ENCODE assay signal across 1 cellular context in genomic region chr14:102594514-102595175, GRCh38.
TF ChIP-seq lines count a peak whose summit lies in the region.

No MANE protein-coding gene starts in this region.

TF ChIP-seq in HepG2, 621 proteins besides CTCF, POLR2A, EP300 and RAD21 (continued from another document):
- TF ChIP-seq TERF1 (CRISPR knock-in tag; IDR thresholded peaks at IDR 0.05) (no peak), ELF1 (CRISPR knock-in tag; IDR thresholded peaks at IDR 0.05) (0 out of 2 replicates have a peak, but pooled peaks have one; percentile 18), RXRB (CRISPR knock-in tag; IDR thresholded peaks at IDR 0.05; ENCODE audit: borderline replicate concordance) (peak; percentile 75; the same call in 1 of the 2 replicates), SP140L (CRISPR knock-in tag; IDR thresholded peaks at IDR 0.05; ENCODE audit: borderline replicate concordance) (0 out of 2 replicates have a peak, but pooled peaks have one; percentile 22), ZNF335 (CRISPR knock-in tag; IDR thresholded peaks at IDR 0.05) (0 out of 2 replicates have a peak, but pooled peaks have one; percentile 7), ZNF512B (CRISPR knock-in tag; IDR thresholded peaks at IDR 0.05; ENCODE audit: borderline replicate concordance) (no peak), ZSCAN9 (CRISPR knock-in tag; IDR thresholded peaks at IDR 0.05; ENCODE audit: borderline replicate concordance) (no peak), ZNF362 (CRISPR knock-in tag; IDR thresholded peaks at IDR 0.05; ENCODE audit: borderline replicate concordance) (peak; percentile 26; the same call in 1 of the 2 replicates), ARID3A (IDR thresholded peaks at IDR 0.05; ENCODE audit: low read depth, low read length) (0 out of 2 replicates have a peak, but pooled peaks have one; percentile 33), STAG1 (CRISPR knock-in tag; IDR thresholded peaks at IDR 0.05) (peak; percentile 55), ZFP90 (CRISPR knock-in tag; IDR thresholded peaks at IDR 0.05; ENCODE audit: borderline replicate concordance) (no peak), ZNF704 (CRISPR knock-in tag; IDR thresholded peaks at IDR 0.05; ENCODE audit: borderline replicate concordance) (no peak), ZNF460 (CRISPR knock-in tag; IDR thresholded peaks at IDR 0.05; ENCODE audit: borderline replicate concordance) (no peak), ZBTB44 (CRISPR knock-in tag; IDR thresholded peaks at IDR 0.05) (no peak), PHF5A (CRISPR knock-in tag; IDR thresholded peaks at IDR 0.05; ENCODE audit: low read depth, unreplicated experiment) (no peak)
- TF ChIP-seq, protein P1, sequence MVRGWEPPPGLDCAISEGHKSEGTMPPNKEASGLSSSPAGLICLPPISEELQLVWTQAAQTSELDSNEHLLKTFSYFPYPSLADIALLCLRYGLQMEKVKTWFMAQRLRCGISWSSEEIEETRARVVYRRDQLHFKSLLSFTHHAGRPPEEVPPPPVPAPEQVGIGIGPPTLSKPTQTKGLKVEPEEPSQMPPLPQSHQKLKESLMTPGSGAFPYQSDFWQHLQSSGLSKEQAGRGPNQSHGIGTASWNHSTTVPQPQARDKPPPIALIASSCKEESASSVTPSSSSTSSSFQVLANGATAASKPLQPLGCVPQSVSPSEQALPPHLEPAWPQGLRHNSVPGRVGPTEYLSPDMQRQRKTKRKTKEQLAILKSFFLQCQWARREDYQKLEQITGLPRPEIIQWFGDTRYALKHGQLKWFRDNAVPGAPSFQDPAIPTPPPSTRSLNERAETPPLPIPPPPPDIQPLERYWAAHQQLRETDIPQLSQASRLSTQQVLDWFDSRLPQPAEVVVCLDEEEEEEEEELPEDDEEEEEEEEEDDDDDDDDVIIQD (CRISPR knock-in tag; IDR thresholded peaks at IDR 0.05; ENCODE audit: low read depth): 0 out of 2 replicates have a peak, but pooled peaks have one; percentile 21
